In genomic region chr3:14403636-14404395, GRCh38 we compare ENCODE assay signal across 8 cellular contexts. TPM values are rescaled to one million over a fixed set of nuclear protein-coding genes. Genes with fewer than 3 reads are reported as not detected.
DNase-seq lines count a peak whose midpoint lies in the region; ATAC-seq and TF ChIP-seq lines count a peak whose summit lies in the region.

No MANE protein-coding gene starts in this region.

- intact Hi-C loops in esophagus muscularis mucosa (cut with DNase I) = loop anchor here (5.0 kb wide), 2 partner anchors 48 to 63 kb away; no protein-coding TSS in a partner anchor

- 6 to 11% methylated on average over 13 of the region's 13 CpGs for WGBS in GM23248 (ENCODE audit: low coverage in 1 of 2, low lambda C conversion rate in 2 of 2, missing lambda C conversion rate in 2 of 2), 2 experiments
- WGBS in esophagus muscularis mucosa = 10% methylated on average over 7 of the region's 13 CpGs

- H3K79me2 ChIP-seq in GM23248 (ENCODE audit: insufficient read depth) (peaks cover 56% of the 10 kb centered on the region), neural cell (replicated peaks; ENCODE audit: insufficient read depth, low read length) (peaks cover 33% of the 10 kb centered on the region)

- TF ChIP-seq CTCF in AG04450 (IDR thresholded peaks at IDR 0.05; ENCODE audit: low read depth, low read length) = no peak
- no peak for TF ChIP-seq CTCF in esophagus muscularis mucosa (IDR thresholded peaks at IDR 0.05)
- TF ChIP-seq CTCF in neural cell (IDR thresholded peaks at IDR 0.05; ENCODE audit: poor library complexity, severe bottlenecking) = no peak

- ATAC-seq in SK-N-SH treated with all-trans-retinoic acid at 6 μM for 48 hours (peak; percentile 35), HG03439 (IDR thresholded peaks at IDR 0.05; ENCODE audit: unreplicated experiment) (no peak), HG03457 (IDR thresholded peaks at IDR 0.05; ENCODE audit: unreplicated experiment) (no peak)

- H2AFZ ChIP-seq in GM23248 (peak overlapping the region; percentile 67; the same call in 1 of the 2 replicates), neural cell (ENCODE audit: low read depth, low read length) (peak overlapping the region; percentile 51)

- H3K9me3 ChIP-seq in AG04450 (ENCODE audit: control insufficient read depth, insufficient read depth, low read length) = no peaks in the 10 kb centered on the region; the same call in 1 of the 2 replicates
- H3K9me3 ChIP-seq in GM23248 (ENCODE audit: low read depth) = no peaks in the 10 kb centered on the region
- H3K9me3 ChIP-seq in esophagus muscularis mucosa = no peaks in the 10 kb centered on the region
- H3K9me3 ChIP-seq in neural cell (ENCODE audit: low read length) = no peaks in the 10 kb centered on the region

- H3K9ac ChIP-seq in GM23248 = peak overlapping the region; percentile 82
- H3K9ac ChIP-seq in neural cell (ENCODE audit: low read length) = peak overlapping the region; percentile 92

- in situ Hi-C loops in GM23248 (cut with MboI) = no loop called here

- TF ChIP-seq EP300 in esophagus muscularis mucosa (IDR thresholded peaks at IDR 0.05) (no peak), neural cell (conservative IDR thresholded peaks at IDR 0.05; ENCODE audit: poor library complexity, severe bottlenecking) (no peak)

- no peaks in the 10 kb centered on the region for H3K9me2 ChIP-seq in GM23248 (ENCODE audit: insufficient read depth)
- no peaks in the 10 kb centered on the region for H3K9me2 ChIP-seq in neural cell (ENCODE audit: insufficient read depth, low read length)

- TF ChIP-seq POLR2A in esophagus muscularis mucosa (IDR thresholded peaks at IDR 0.05; ENCODE audit: low read depth) = peak; percentile 17

- H3K27ac ChIP-seq in AG04450 (ENCODE audit: low read depth, low read length) (peak overlapping the region; percentile 11), GM23248 (no peak overlapping the region), esophagus muscularis mucosa (replicated peaks in 1 of 4) (peak overlapping the region; percentile 88 to 89 (median 89)), neural cell (ENCODE audit: low read length) (peak overlapping the region; percentile 95)

- H3F3A ChIP-seq in GM23248 (ENCODE audit: insufficient read depth) (no peaks in the 10 kb centered on the region), neural cell (ENCODE audit: insufficient read depth, low read length, poor library complexity, severe bottlenecking) (no peaks in the 10 kb centered on the region)

- no peak for DNase-seq in AG04450 (ENCODE audit: low read depth, low spot score)
- peak; percentile 46 for DNase-seq in GM23248
- no peak for DNase-seq in esophagus muscularis mucosa (ENCODE audit: extremely low spot score)
- DNase-seq in islet precursor cell = no peak

- H3K27me3 ChIP-seq in AG04450 (ENCODE audit: control insufficient read depth, insufficient read depth, low read length) (no peaks in the 10 kb centered on the region), GM23248 (replicated peaks; ENCODE audit: insufficient read depth) (no peaks in the 10 kb centered on the region), esophagus muscularis mucosa (no peaks in the 10 kb centered on the region), neural cell (ENCODE audit: insufficient read depth, low read depth, low read length) (no peaks in the 10 kb centered on the region)

- no peak for TF ChIP-seq RAD21 in neural cell (conservative IDR thresholded peaks at IDR 0.05)

- peak overlapping the region; percentile 95 for H3K4me2 ChIP-seq in GM23248 (ENCODE audit: unreplicated experiment)
- peak overlapping the region; percentile 79 for H3K4me2 ChIP-seq in neural cell (ENCODE audit: low read length)

- H3K4me3 ChIP-seq in AG04450 (ENCODE audit: low read depth, low read length) (peak overlapping the region; percentile 75), GM23248 (peak overlapping the region; percentile 73), esophagus muscularis mucosa (peak overlapping the region; percentile 60 to 79 (median 74)), neural cell (ENCODE audit: low read length) (peak overlapping the region; percentile 93)

- POLR2A ChIA-PET in AG04450 (lab: Yijun Ruan, JAX) = interaction anchor here (0.8 to 1.8 kb wide), 2 partner anchors 9 to 49 kb away, joined by 3 to 14 read pairs; no protein-coding TSS in a partner anchor

- peaks cover 11% of the 10 kb centered on the region; the same call in 1 of the 2 replicates for H3K4me1 ChIP-seq in GM23248 (ENCODE audit: insufficient read depth)
- peaks cover 32 to 51% (median 48%) of the 10 kb centered on the region in 4 donors for H3K4me1 ChIP-seq in esophagus muscularis mucosa

- no peaks in the 10 kb centered on the region for H3K36me3 ChIP-seq in GM23248 (ENCODE audit: low read depth)
- no peaks in the 10 kb centered on the region for H3K36me3 ChIP-seq in esophagus muscularis mucosa
- H3K36me3 ChIP-seq in neural cell (ENCODE audit: insufficient read depth, low read length) = no peaks in the 10 kb centered on the region

- CTCF ChIA-PET in AG04450 (lab: Charles Lee) = interaction anchor here (1.2 to 4.7 kb wide), 2 partner anchors 167 to 200 kb away, joined by 3 to 33 read pairs; no protein-coding TSS in a partner anchor

- H4K20me1 ChIP-seq in GM23248 (ENCODE audit: insufficient read depth) = no peaks in the 10 kb centered on the region
- H4K20me1 ChIP-seq in neural cell (ENCODE audit: insufficient read depth) = no peaks in the 10 kb centered on the region

TF ChIP-seq in SK-N-SH treated with all-trans-retinoic acid at 6 μM for 48 hours, 23 proteins besides CTCF, POLR2A, EP300 and RAD21:
- TF ChIP-seq CSDC2 (CRISPR knock-in tag; IDR thresholded peaks at IDR 0.05) (no peak), OSR1 (CRISPR knock-in tag; IDR thresholded peaks at IDR 0.05) (no peak), ZC3H10 (CRISPR knock-in tag; IDR thresholded peaks at IDR 0.05) (no peak), ZFP3 (CRISPR knock-in tag; IDR thresholded peaks at IDR 0.05) (no peak), ZNF8 (CRISPR knock-in tag; IDR thresholded peaks at IDR 0.05) (no peak), TCF4 (CRISPR knock-in tag; IDR thresholded peaks at IDR 0.05; ENCODE audit: borderline replicate concordance) (no peak), ARNTL (CRISPR knock-in tag; IDR thresholded peaks at IDR 0.05; ENCODE audit: borderline replicate concordance, low read depth) (no peak), PPARA (CRISPR knock-in tag; IDR thresholded peaks at IDR 0.05; ENCODE audit: borderline replicate concordance) (no peak), ISL1 (CRISPR knock-in tag; IDR thresholded peaks at IDR 0.05) (no peak), ESRRG (CRISPR knock-in tag; IDR thresholded peaks at IDR 0.05) (no peak), TOX (CRISPR knock-in tag; IDR thresholded peaks at IDR 0.05; ENCODE audit: borderline replicate concordance) (no peak), GLIS3 (CRISPR knock-in tag; IDR thresholded peaks at IDR 0.05) (no peak), BACH2 (CRISPR knock-in tag; IDR thresholded peaks at IDR 0.05; ENCODE audit: borderline replicate concordance) (no peak)
- TF ChIP-seq, protein P1, sequence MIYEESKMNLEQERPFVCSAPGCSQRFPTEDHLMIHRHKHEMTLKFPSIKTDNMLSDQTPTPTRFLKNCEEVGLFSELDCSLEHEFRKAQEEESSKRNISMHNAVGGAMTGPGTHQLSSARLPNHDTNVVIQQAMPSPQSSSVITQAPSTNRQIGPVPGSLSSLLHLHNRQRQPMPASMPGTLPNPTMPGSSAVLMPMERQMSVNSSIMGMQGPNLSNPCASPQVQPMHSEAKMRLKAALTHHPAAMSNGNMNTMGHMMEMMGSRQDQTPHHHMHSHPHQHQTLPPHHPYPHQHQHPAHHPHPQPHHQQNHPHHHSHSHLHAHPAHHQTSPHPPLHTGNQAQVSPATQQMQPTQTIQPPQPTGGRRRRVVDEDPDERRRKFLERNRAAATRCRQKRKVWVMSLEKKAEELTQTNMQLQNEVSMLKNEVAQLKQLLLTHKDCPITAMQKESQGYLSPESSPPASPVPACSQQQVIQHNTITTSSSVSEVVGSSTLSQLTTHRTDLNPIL (CRISPR knock-in tag; IDR thresholded peaks at IDR 0.05; ENCODE audit: low read depth) = no peak

TF ChIP-seq in neural cell, 6 proteins besides CTCF, POLR2A, EP300 and RAD21:
- no peak for TF ChIP-seq MXI1 (conservative IDR thresholded peaks at IDR 0.05; ENCODE audit: poor library complexity, severe bottlenecking)
- no peak for TF ChIP-seq TAF1 (IDR thresholded peaks at IDR 0.05; ENCODE audit: low read depth)
- no peak for TF ChIP-seq POLR2AphosphoS5 (IDR thresholded peaks at IDR 0.05)

RNA-seq across cellular contexts. Expression of gene SLC6A6, which starts 1.4 kb away (rescaled TPM):
- 30.8 and 33.5 TPM in 2 replicates for polyA plus RNA-seq in AG04450 (2011; rRNA removed)
- polyA minus RNA-seq in AG04450 (2011; rRNA and poly(A)+ RNA removed) = 60.0 and 62.6 TPM in 2 replicates
- total RNA-seq in GM23248 (2014; rRNA removed; shearing (Covaris generic)) = 10.6 and 13.4 TPM in 2 replicates
- polyA plus RNA-seq in GM23248 (2016; fragmentation: Nextera tagmentation; extraction: Ambion mirVana) = 4.6 and 4.7 TPM in 2 replicates
- total RNA-seq in esophagus muscularis mucosa = 10 to 100 TPM; 15.0 to 36.2 (median 23.7) TPM
- polyA plus RNA-seq in neural cell = 15.9 and 17.9 TPM in 2 replicates
- polyA minus RNA-seq in neural cell = 27.0 and 29.9 TPM in 2 replicates
